ENCODE assay signal across 12 cellular contexts in genomic region chr6:111552999-111553398, GRCh38. TPM values are rescaled to one million over a fixed set of nuclear protein-coding genes. Genes with fewer than 3 reads are reported as not detected.
DNase-seq lines count a peak whose midpoint lies in the region; ATAC-seq and TF ChIP-seq lines count a peak whose summit lies in the region.
"Had no signal": no experiment of that assay in that cellular context is flagged by ENCODE, and none has a peak within 500 bp of the region (broad histone marks: within the 10 kb centered on the region; RNA-seq: fewer than 3 reads in every experiment).

No MANE protein-coding gene starts in this region.

- peak overlapping the region; percentile 52 for H3K4me2 ChIP-seq in neural cell (ENCODE audit: low read length)

- H3K79me2 ChIP-seq in neural cell (replicated peaks; ENCODE audit: insufficient read depth, low read length): no peaks in the 10 kb centered on the region

- H3K36me3 ChIP-seq in body of pancreas (replicated peaks in 1 of 2; ENCODE audit: insufficient read depth in 1 of 2, low read depth in 2 of 2) (no peaks in the 10 kb centered on the region), neural cell (ENCODE audit: insufficient read depth, low read length) (no peaks in the 10 kb centered on the region)

- H3K27me3 ChIP-seq in AG04450 (ENCODE audit: control insufficient read depth, insufficient read depth, low read length): no peaks in the 10 kb centered on the region
- no peaks in the 10 kb centered on the region for H3K27me3 ChIP-seq in body of pancreas
- H3K27me3 ChIP-seq in neural cell (ENCODE audit: insufficient read depth, low read depth, low read length): no peaks in the 10 kb centered on the region

- H3K9me2 ChIP-seq in neural cell (ENCODE audit: insufficient read depth, low read length): no peaks in the 10 kb centered on the region

- ATAC-seq in body of pancreas: no peak
- no peak for ATAC-seq in HG02623 (IDR thresholded peaks at IDR 0.05; ENCODE audit: unreplicated experiment)
- ATAC-seq: stimulated activated naive B cell treated with anti-CD40 and anti-IgM and Interleukin-4, amounts not matched to agents 10 μg/mL and 1 μg/mL and 100 μg/mL, for 72 hours had no signal

- intact Hi-C loops in body of pancreas (cut with DNase I): no loop called here

- no peaks in the 10 kb centered on the region for H3K9me3 ChIP-seq in AG04450 (ENCODE audit: control insufficient read depth, insufficient read depth, low read length)
- no peaks in the 10 kb centered on the region for H3K9me3 ChIP-seq in body of pancreas
- H3K9me3 ChIP-seq in neural cell (ENCODE audit: low read length): no peaks in the 10 kb centered on the region

- TF ChIP-seq RAD21 in neural cell (conservative IDR thresholded peaks at IDR 0.05): no peak

- DNase-seq in AG04450 (ENCODE audit: low read depth, low spot score) (no peak), NCI-H1105 (lab: John Stamatoyannopoulos, UW) (peak; percentile 73), body of pancreas (peak in 2 of 4 donors; percentile 23 to 27), mesenteric fat pad (ENCODE audit: low spot score) (no peak), GOT3 (lab: John Stamatoyannopoulos, UW) (no peak), inferior parietal cortex (ENCODE audit: extremely low spot score) (no peak)
- DNase-seq: activated T-cell treated with anti-CD3 and anti-CD28 coated beads, Interleukin-2, amount 50 U/mL, for 1 hour; CD4-positive, CD25-positive, alpha-beta regulatory T cell; stimulated activated naive B cell treated with anti-CD40 and anti-IgM and Interleukin-4, amounts not matched to agents 10 μg/mL and 1 μg/mL and 100 μg/mL, for 72 hours had no signal

- CTCF ChIA-PET in AG04450 (lab: Charles Lee): no interaction called here

- H3K9ac ChIP-seq in neural cell (ENCODE audit: low read length): no peak overlapping the region

- no peak for TF ChIP-seq EP300 in neural cell (conservative IDR thresholded peaks at IDR 0.05; ENCODE audit: poor library complexity, severe bottlenecking)

- 79% methylated on average over 6 of the region's 6 CpGs for WGBS in body of pancreas, 2 donors

- POLR2A ChIA-PET in AG04450 (lab: Yijun Ruan, JAX): interaction anchor here (0.7 to 1.1 kb wide), 5 partner anchors 22 to 69 kb away, joined by 3 to 6 read pairs (median 5); no protein-coding TSS in a partner anchor

- peaks cover 71% of the 10 kb centered on the region for H3K4me1 ChIP-seq in body of pancreas

- no peaks in the 10 kb centered on the region for H3F3A ChIP-seq in neural cell (ENCODE audit: insufficient read depth, low read length, poor library complexity, severe bottlenecking)

- H2AFZ ChIP-seq in neural cell (ENCODE audit: low read depth, low read length): no peak overlapping the region

- H3K27ac ChIP-seq in AG04450 (ENCODE audit: low read depth, low read length): peak overlapping the region; percentile 87
- H3K27ac ChIP-seq in body of pancreas: peak overlapping the region; percentile 83 to 91 (median 84)
- H3K27ac ChIP-seq in neural cell (ENCODE audit: low read length): peak overlapping the region; percentile 59

- TF ChIP-seq CTCF in AG04450 (IDR thresholded peaks at IDR 0.05; ENCODE audit: low read depth, low read length): no peak
- no peak for TF ChIP-seq CTCF in body of pancreas (IDR thresholded peaks at IDR 0.05)
- TF ChIP-seq CTCF in neural cell (IDR thresholded peaks at IDR 0.05; ENCODE audit: poor library complexity, severe bottlenecking): no peak

- TF ChIP-seq POLR2A in body of pancreas (IDR thresholded peaks at IDR 0.05): no peak

- H4K20me1 ChIP-seq in neural cell (ENCODE audit: insufficient read depth): no peaks in the 10 kb centered on the region

- H3K4me3 ChIP-seq in AG04450 (ENCODE audit: low read depth, low read length): no peak overlapping the region
- no peak overlapping the region for H3K4me3 ChIP-seq in body of pancreas
- H3K4me3 ChIP-seq in neural cell (ENCODE audit: low read length): peak overlapping the region; percentile 57
- H3K4me3 ChIP-seq: skin epidermis had no signal

TF ChIP-seq in neural cell, 6 proteins besides CTCF, POLR2A, EP300 and RAD21:
- TF ChIP-seq MXI1 (conservative IDR thresholded peaks at IDR 0.05; ENCODE audit: poor library complexity, severe bottlenecking) (no peak), TAF1 (IDR thresholded peaks at IDR 0.05; ENCODE audit: low read depth) (no peak), POLR2AphosphoS5 (IDR thresholded peaks at IDR 0.05) (no peak), SMC3 (conservative IDR thresholded peaks at IDR 0.05; ENCODE audit: poor library complexity) (no peak), REST (IDR thresholded peaks at IDR 0.05; ENCODE audit: borderline replicate concordance) (no peak), EZH2 (IDR thresholded peaks at IDR 0.05; ENCODE audit: borderline replicate concordance, insufficient read depth, low read length, poor library complexity, severe bottlenecking) (no peak)

RNA-seq across cellular contexts. Expression of gene TRAF3IP2, which starts 52.7 kb away (rescaled TPM):
- 17.2 and 21.6 TPM in 2 replicates for polyA plus RNA-seq in AG04450 (2011; rRNA removed)
- polyA minus RNA-seq in AG04450 (2011; rRNA and poly(A)+ RNA removed): 19.8 and 21.4 TPM in 2 replicates
- 10 to 100 TPM; 15.8 to 29.0 TPM for total RNA-seq in body of pancreas
- polyA plus RNA-seq in neural cell: 2.0 and 17.0 TPM in 2 replicates
- polyA minus RNA-seq in neural cell: 0.97 and 1.2 TPM in 2 replicates
- total RNA-seq in mesenteric fat pad: 29.9 TPM
